ENCODE assay signal across 1 cellular context in genomic region chr1:38997034-38997900, GRCh38.
TF ChIP-seq lines count a peak whose summit lies in the region.

No MANE protein-coding gene starts in this region.

TF ChIP-seq in A549, 52 proteins besides CTCF, POLR2A, EP300 and RAD21:
- no peak for TF ChIP-seq SREBF2 (IDR thresholded peaks at IDR 0.05)
- TF ChIP-seq EHF (CRISPR knock-in tag; IDR thresholded peaks at IDR 0.05) = no peak
- TF ChIP-seq BCL3 (IDR thresholded peaks at IDR 0.05) = no peak
- TF ChIP-seq CBX2 (IDR thresholded peaks at IDR 0.05; ENCODE audit: borderline replicate concordance, low read depth) = no peak
- TF ChIP-seq RNF2 (IDR thresholded peaks at IDR 0.05; ENCODE audit: borderline replicate concordance, low read depth) = no peak
- TF ChIP-seq RFX5 (IDR thresholded peaks at IDR 0.05) = no peak
- TF ChIP-seq MAX (IDR thresholded peaks at IDR 0.05) = no peak
- no peak for TF ChIP-seq HOXB13 (CRISPR knock-in tag; IDR thresholded peaks at IDR 0.05; ENCODE audit: low read depth)
- no peak for TF ChIP-seq NFE2L2 (conservative IDR thresholded peaks at IDR 0.05; ENCODE audit: low read length)
- no peak for TF ChIP-seq HMGXB4 (CRISPR knock-in tag; IDR thresholded peaks at IDR 0.05; ENCODE audit: borderline replicate concordance)
- no peak for TF ChIP-seq ZFP36 (IDR thresholded peaks at IDR 0.05; ENCODE audit: borderline replicate concordance, partially characterized antibody)
- TF ChIP-seq KDM5A (IDR thresholded peaks at IDR 0.05) = no peak
- TF ChIP-seq USF2 (IDR thresholded peaks at IDR 0.05) = no peak
- TF ChIP-seq GATA3 (IDR thresholded peaks at IDR 0.05; ENCODE audit: borderline replicate concordance) = no peak
- TF ChIP-seq NPAS2 (CRISPR knock-in tag; IDR thresholded peaks at IDR 0.05; ENCODE audit: borderline replicate concordance) = no peak
- no peak for TF ChIP-seq HEYL (CRISPR knock-in tag; IDR thresholded peaks at IDR 0.05)
- no peak for TF ChIP-seq PBX3 (IDR thresholded peaks at IDR 0.05)
- TF ChIP-seq FOXS1 (CRISPR knock-in tag; IDR thresholded peaks at IDR 0.05) = no peak
